ENCODE assay signal across 1 cellular context in the genomic region with DNA sequence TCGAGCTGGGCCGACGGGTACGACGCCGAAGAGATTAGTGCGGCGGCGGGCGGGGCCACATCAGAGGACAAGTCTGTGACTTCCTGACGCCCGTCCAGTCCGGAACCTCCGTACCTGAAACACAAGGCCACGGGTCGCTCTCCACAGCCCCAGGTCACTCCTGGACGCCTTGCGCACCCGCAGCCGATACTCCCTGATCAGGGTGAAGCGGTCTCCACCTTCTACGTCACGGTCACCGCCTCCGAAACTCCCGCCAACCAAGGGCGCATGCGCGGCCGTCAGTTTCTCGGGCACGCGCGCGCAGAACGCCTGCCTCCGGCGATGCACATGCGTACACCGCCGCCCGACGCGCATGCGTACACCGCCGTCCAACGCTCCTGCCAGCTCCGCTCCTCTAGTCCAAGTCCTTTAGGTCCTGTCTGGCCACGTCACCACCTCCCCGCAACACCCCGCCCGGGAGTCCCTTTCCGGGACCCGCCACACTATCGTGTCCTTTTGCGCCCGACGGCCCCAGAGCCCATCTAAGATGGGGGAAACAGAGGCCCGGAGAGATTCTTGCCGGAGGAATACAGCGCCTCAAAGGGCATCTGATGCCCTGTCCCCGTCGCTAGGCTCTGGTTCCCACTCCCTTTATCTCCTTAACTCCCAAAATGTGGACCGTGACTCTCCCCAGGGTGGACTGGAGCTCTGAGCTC.
TF ChIP-seq lines count a peak whose summit lies in the region.

A gene with protein sequence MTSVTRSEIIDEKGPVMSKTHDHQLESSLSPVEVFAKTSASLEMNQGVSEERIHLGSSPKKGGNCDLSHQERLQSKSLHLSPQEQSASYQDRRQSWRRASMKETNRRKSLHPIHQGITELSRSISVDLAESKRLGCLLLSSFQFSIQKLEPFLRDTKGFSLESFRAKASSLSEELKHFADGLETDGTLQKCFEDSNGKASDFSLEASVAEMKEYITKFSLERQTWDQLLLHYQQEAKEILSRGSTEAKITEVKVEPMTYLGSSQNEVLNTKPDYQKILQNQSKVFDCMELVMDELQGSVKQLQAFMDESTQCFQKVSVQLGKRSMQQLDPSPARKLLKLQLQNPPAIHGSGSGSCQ (minus strand): TSS at position 216 of the 695 bp plus-strand sequence. CDS start 2,305 bp downstream, outside the sequence.

TF ChIP-seq in WTC11, 78 proteins besides CTCF, POLR2A, EP300 and RAD21 (continued from another document):
- TF ChIP-seq, protein P1, sequence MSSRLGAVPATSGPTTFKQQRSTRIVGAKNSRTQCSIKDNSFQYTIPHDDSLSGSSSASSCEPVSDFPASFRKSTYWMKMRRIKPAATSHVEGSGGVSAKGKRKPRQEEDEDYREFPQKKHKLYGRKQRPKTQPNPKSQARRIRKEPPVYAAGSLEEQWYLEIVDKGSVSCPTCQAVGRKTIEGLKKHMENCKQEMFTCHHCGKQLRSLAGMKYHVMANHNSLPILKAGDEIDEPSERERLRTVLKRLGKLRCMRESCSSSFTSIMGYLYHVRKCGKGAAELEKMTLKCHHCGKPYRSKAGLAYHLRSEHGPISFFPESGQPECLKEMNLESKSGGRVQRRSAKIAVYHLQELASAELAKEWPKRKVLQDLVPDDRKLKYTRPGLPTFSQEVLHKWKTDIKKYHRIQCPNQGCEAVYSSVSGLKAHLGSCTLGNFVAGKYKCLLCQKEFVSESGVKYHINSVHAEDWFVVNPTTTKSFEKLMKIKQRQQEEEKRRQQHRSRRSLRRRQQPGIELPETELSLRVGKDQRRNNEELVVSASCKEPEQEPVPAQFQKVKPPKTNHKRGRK (CRISPR knock-in tag; IDR thresholded peaks at IDR 0.05; ENCODE audit: borderline replicate concordance): no peak
- TF ChIP-seq, protein P2, sequence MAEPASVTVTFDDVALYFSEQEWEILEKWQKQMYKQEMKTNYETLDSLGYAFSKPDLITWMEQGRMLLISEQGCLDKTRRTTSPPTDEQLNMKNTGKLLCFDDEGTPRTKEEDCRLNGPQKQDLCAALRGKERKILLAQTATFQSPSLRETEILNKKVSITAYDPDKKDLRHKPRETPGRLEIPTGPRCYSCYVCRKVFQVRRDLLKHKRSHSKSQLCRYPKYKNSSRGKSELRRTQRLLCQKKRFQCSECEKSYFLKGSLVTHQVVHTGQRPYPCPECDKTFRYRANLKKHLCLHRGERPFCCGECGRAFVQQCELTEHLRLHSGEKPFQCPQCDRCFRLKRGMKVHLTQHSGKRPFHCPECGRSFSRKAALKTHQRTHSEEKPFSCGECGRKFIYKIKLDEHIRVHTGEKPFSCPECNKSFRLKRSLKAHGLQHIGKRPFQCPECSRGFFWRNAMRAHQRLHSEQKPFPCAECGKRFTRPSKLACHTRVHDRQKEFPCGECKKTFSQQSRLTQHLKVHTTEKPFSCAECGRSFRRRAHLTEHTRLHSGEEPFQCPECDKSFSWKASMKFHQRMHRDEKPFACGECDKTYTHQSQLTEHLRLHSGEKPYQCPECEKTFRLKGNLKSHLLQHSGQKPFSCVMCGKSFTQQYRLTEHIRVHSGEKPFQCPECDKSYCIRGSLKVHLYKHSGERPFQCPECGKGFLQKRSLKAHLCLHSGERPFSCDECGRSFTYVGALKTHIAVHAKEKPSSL (CRISPR knock-in tag; conservative IDR thresholded peaks at IDR 0.05): no peak
- TF ChIP-seq, protein P3, sequence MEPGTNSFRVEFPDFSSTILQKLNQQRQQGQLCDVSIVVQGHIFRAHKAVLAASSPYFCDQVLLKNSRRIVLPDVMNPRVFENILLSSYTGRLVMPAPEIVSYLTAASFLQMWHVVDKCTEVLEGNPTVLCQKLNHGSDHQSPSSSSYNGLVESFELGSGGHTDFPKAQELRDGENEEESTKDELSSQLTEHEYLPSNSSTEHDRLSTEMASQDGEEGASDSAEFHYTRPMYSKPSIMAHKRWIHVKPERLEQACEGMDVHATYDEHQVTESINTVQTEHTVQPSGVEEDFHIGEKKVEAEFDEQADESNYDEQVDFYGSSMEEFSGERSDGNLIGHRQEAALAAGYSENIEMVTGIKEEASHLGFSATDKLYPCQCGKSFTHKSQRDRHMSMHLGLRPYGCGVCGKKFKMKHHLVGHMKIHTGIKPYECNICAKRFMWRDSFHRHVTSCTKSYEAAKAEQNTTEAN (CRISPR knock-in tag; IDR thresholded peaks at IDR 0.05): peak; percentile 91; the same call in 1 of the 2 replicates
- TF ChIP-seq, protein P4, sequence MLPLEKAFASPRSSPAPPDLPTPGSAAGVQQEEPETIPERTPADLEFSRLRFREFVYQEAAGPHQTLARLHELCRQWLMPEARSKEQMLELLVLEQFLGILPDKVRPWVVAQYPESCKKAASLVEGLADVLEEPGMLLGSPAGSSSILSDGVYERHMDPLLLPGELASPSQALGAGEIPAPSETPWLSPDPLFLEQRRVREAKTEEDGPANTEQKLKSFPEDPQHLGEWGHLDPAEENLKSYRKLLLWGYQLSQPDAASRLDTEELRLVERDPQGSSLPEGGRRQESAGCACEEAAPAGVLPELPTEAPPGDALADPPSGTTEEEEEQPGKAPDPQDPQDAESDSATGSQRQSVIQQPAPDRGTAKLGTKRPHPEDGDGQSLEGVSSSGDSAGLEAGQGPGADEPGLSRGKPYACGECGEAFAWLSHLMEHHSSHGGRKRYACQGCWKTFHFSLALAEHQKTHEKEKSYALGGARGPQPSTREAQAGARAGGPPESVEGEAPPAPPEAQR (CRISPR knock-in tag; IDR thresholded peaks at IDR 0.05): no peak
- TF ChIP-seq GRHL2 (CRISPR knock-in tag; IDR thresholded peaks at IDR 0.05; ENCODE audit: insufficient replicate concordance, severe bottlenecking): no peak
- peak; percentile 55 for TF ChIP-seq SP1 (CRISPR knock-in tag; conservative IDR thresholded peaks at IDR 0.05)
- TF ChIP-seq ESRRA (CRISPR knock-in tag; IDR thresholded peaks at IDR 0.05; ENCODE audit: borderline replicate concordance): no peak
- TF ChIP-seq CBFB (CRISPR knock-in tag; IDR thresholded peaks at IDR 0.05; ENCODE audit: low read depth): no peak
- TF ChIP-seq, protein P5, sequence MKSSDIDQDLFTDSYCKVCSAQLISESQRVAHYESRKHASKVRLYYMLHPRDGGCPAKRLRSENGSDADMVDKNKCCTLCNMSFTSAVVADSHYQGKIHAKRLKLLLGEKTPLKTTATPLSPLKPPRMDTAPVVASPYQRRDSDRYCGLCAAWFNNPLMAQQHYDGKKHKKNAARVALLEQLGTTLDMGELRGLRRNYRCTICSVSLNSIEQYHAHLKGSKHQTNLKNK (CRISPR knock-in tag; IDR thresholded peaks at IDR 0.05): no peak
- TF ChIP-seq PRRX2 (CRISPR knock-in tag; IDR thresholded peaks at IDR 0.05): no peak
- no peak for TF ChIP-seq ELF4 (CRISPR knock-in tag; IDR thresholded peaks at IDR 0.05; ENCODE audit: low read depth)
- no peak for TF ChIP-seq NFYB (CRISPR knock-in tag; conservative IDR thresholded peaks at IDR 0.05; ENCODE audit: low read depth)
- TF ChIP-seq ZNF219 (CRISPR knock-in tag; IDR thresholded peaks at IDR 0.05; ENCODE audit: borderline replicate concordance): no peak
- TF ChIP-seq ZBTB21 (CRISPR knock-in tag; IDR thresholded peaks at IDR 0.05; ENCODE audit: borderline replicate concordance): no peak
- TF ChIP-seq ZNF232 (CRISPR knock-in tag; IDR thresholded peaks at IDR 0.05): peak; percentile 82; the same call in 1 of the 2 replicates
